Comparison of ENCODE assay signal across 11 cellular contexts in genomic region chr11:64644348-64645242, GRCh38. TPM values are rescaled to one million over a fixed set of nuclear protein-coding genes. Genes with fewer than 3 reads are reported as not detected.
DNase-seq lines count a peak whose midpoint lies in the region; ATAC-seq and TF ChIP-seq lines count a peak whose summit lies in the region.
"Had no signal": no experiment of that assay in that cellular context is flagged by ENCODE, and none has a peak within 500 bp of the region (broad histone marks: within the 10 kb centered on the region; RNA-seq: fewer than 3 reads in every experiment).

No MANE protein-coding gene starts in this region.

- no peak overlapping the region for H3K18ac ChIP-seq in mesendoderm (ENCODE audit: low read length)
- H3K18ac ChIP-seq in trophoblast cell (ENCODE audit: low read length) = no peak overlapping the region

- H4K91ac ChIP-seq in trophoblast cell (ENCODE audit: low read depth, low read length) = no peak overlapping the region

- POLR2A ChIA-PET in HEK293 (lab: Yijun Ruan, JAX) = interaction anchor here (0.6 kb wide), 1 partner anchor 290 kb away, joined by 3 read pairs; no protein-coding TSS in a partner anchor

- no peak overlapping the region for H2BK120ac ChIP-seq in mesendoderm (ENCODE audit: low read depth, low read length)
- no peak overlapping the region for H2BK120ac ChIP-seq in trophoblast cell (ENCODE audit: insufficient read depth, low read length, poor library complexity)

- no peak overlapping the region for H3K4me3 ChIP-seq in HEK293 (ENCODE audit: low read depth, low read length)
- H3K4me3 ChIP-seq in WERI-Rb-1 (ENCODE audit: low read depth, low read length) = no peak overlapping the region
- no peak overlapping the region for H3K4me3 ChIP-seq in mesendoderm (ENCODE audit: low read length)
- no peak overlapping the region for H3K4me3 ChIP-seq in trophoblast cell (ENCODE audit: low read depth, low read length)
- no peak overlapping the region for H3K4me3 ChIP-seq in lower lobe of right lung
- H3K4me3 ChIP-seq: body of pancreas had no signal

- H4K5ac ChIP-seq in mesendoderm (ENCODE audit: low read length) = no peak overlapping the region

- intact Hi-C loops in lower lobe of right lung (cut with DNase I) = no loop called here

- H2AK5ac ChIP-seq in mesendoderm (ENCODE audit: low read length) (no peak overlapping the region), trophoblast cell (ENCODE audit: low read length) (no peak overlapping the region)

- no peak overlapping the region for H2AFZ ChIP-seq in trophoblast cell (ENCODE audit: insufficient read depth, low read length, poor library complexity)

- no peak overlapping the region for H4K12ac ChIP-seq in trophoblast cell (ENCODE audit: low read depth, low read length)

- H3K4me2 ChIP-seq in mesendoderm (ENCODE audit: low read length) (no peak overlapping the region), trophoblast cell (ENCODE audit: low read length) (no peak overlapping the region)

- H4K8ac ChIP-seq in mesendoderm (ENCODE audit: low read depth, low read length) = no peak overlapping the region
- H4K8ac ChIP-seq in trophoblast cell (ENCODE audit: low read depth, low read length) = no peak overlapping the region

- H3K79me2 ChIP-seq in mesendoderm (ENCODE audit: control insufficient read depth, insufficient read depth, low read length) = no peaks in the 10 kb centered on the region
- H3K79me2 ChIP-seq in trophoblast cell (ENCODE audit: control insufficient read depth, insufficient read depth, low read length, poor library complexity) = no peaks in the 10 kb centered on the region

- H3K23ac ChIP-seq in mesendoderm (ENCODE audit: low read length) (no peak overlapping the region), trophoblast cell (ENCODE audit: low read length) (no peak overlapping the region)

- no peak overlapping the region for H2BK12ac ChIP-seq in trophoblast cell (ENCODE audit: low read length)

- H3K4me1 ChIP-seq in HEK293 (ENCODE audit: control insufficient read depth, insufficient read depth, low read length) = no peaks in the 10 kb centered on the region
- H3K4me1 ChIP-seq in mesendoderm (ENCODE audit: control insufficient read depth, low read depth, low read length) = peaks cover 3% of the 10 kb centered on the region
- peaks cover 0 to 2% of the 10 kb centered on the region in 2 experiments for H3K4me1 ChIP-seq in trophoblast cell (ENCODE audit: control insufficient read depth in 1 of 2, insufficient read depth in 2 of 2, low read length in 2 of 2)
- no peaks in the 10 kb centered on the region for H3K4me1 ChIP-seq in lower lobe of right lung

- ATAC-seq in lower lobe of right lung = no peak
- ATAC-seq: body of pancreas had no signal

- H2BK15ac ChIP-seq in mesendoderm (replicated peaks; ENCODE audit: low read depth) = no peak overlapping the region

- no peak overlapping the region for H3K14ac ChIP-seq in trophoblast cell (ENCODE audit: low read length)

- no peaks in the 10 kb centered on the region for H3K27me3 ChIP-seq in WERI-Rb-1 (ENCODE audit: insufficient read depth, low read depth, severe bottlenecking)
- peaks cover 33% of the 10 kb centered on the region for H3K27me3 ChIP-seq in mesendoderm (ENCODE audit: insufficient read depth, low read length, poor library complexity)
- H3K27me3 ChIP-seq in trophoblast cell (ENCODE audit: insufficient read depth, low read length) = peaks cover 48% of the 10 kb centered on the region
- H3K27me3 ChIP-seq in lower lobe of right lung (ENCODE audit: low read depth) = peaks cover 51% of the 10 kb centered on the region

- H3K4ac ChIP-seq in mesendoderm (ENCODE audit: low read depth, low read length) (no peak overlapping the region), trophoblast cell (ENCODE audit: low read depth, low read length) (no peak overlapping the region)

- H3K9ac ChIP-seq in mesendoderm (ENCODE audit: low read length) (no peak overlapping the region), trophoblast cell (ENCODE audit: low read length) (no peak overlapping the region)

- H2BK5ac ChIP-seq in mesendoderm (ENCODE audit: low read length) = no peak overlapping the region
- H2BK5ac ChIP-seq in trophoblast cell (ENCODE audit: low read depth, low read length, poor library complexity) = no peak overlapping the region

- peak; percentile 53 for DNase-seq in ELF-1 (ENCODE audit: low read depth, low spot score)
- DNase-seq in WERI-Rb-1 = peak; percentile 52
- DNase-seq in mesendoderm = peak; percentile 70
- no peak for DNase-seq in NCI-H2107 (lab: John Stamatoyannopoulos, UW)
- DNase-seq in trophoblast cell = no peak
- no peak for DNase-seq in lower lobe of right lung
- DNase-seq: activated CD4-positive, alpha-beta T cell treated with anti-CD3 and anti-CD28 coated beads, Interleukin-2, amount 50 U/mL, for 4 hours; body of pancreas; naive thymus-derived CD8-positive, alpha-beta T cell had no signal

- H3K79me1 ChIP-seq in mesendoderm (ENCODE audit: low read length) (no peaks in the 10 kb centered on the region), trophoblast cell (ENCODE audit: low read length) (no peaks in the 10 kb centered on the region)

- WGBS in mesendoderm (ENCODE audit: extremely low coverage, insufficient coverage, low lambda C conversion rate) = no CpG with 5 or more reads among the region's 14 CpGs
- no CpG with 5 or more reads among the region's 14 CpGs for WGBS in trophoblast cell (ENCODE audit: extremely low coverage, insufficient coverage, insufficient read length)

- H3K27ac ChIP-seq in HEK293 (ENCODE audit: extremely low read depth, low read depth, low read length) (no peak overlapping the region), WERI-Rb-1 (no peak overlapping the region), mesendoderm (ENCODE audit: low read depth, low read length) (no peak overlapping the region), trophoblast cell (ENCODE audit: low read depth, low read length) (no peak overlapping the region), lower lobe of right lung (no peak overlapping the region)
- H3K27ac ChIP-seq: body of pancreas had no signal

- H3K36me3 ChIP-seq in HEK293 (ENCODE audit: control insufficient read depth in 2 of 2, insufficient read depth in 1 of 2, low read length in 2 of 2) (no peaks in the 10 kb centered on the region), WERI-Rb-1 (no peaks in the 10 kb centered on the region), mesendoderm (ENCODE audit: control insufficient read depth, insufficient read depth, low read length) (no peaks in the 10 kb centered on the region), trophoblast cell (ENCODE audit: control insufficient read depth in 1 of 2, insufficient read depth in 2 of 2, low read length in 2 of 2) (no peaks in the 10 kb centered on the region), lower lobe of right lung (no peaks in the 10 kb centered on the region)

- H3K56ac ChIP-seq in mesendoderm (ENCODE audit: low read length) = no peak overlapping the region

- H3K9me3 ChIP-seq in HEK293 (ENCODE audit: control insufficient read depth, insufficient read depth, low read depth, low read length) = no peaks in the 10 kb centered on the region
- no peaks in the 10 kb centered on the region for H3K9me3 ChIP-seq in WERI-Rb-1 (ENCODE audit: severe bottlenecking)
- H3K9me3 ChIP-seq in trophoblast cell (ENCODE audit: insufficient read depth, low read depth, low read length) = peaks cover 9% of the 10 kb centered on the region
- no peaks in the 10 kb centered on the region for H3K9me3 ChIP-seq in lower lobe of right lung
- H3K9me3 ChIP-seq: body of pancreas had no signal

- CTCF ChIA-PET in HEK293 (lab: Yijun Ruan, JAX) = interaction anchor here (0.6 to 2.6 kb wide), 10 partner anchors 8 to 486 kb away, joined by 3 to 16 read pairs (median 4); no protein-coding TSS in a partner anchor

- TF ChIP-seq CTCF in HEK293 (tag by site-specific recombination; IDR thresholded peaks at IDR 0.05) (no peak), WERI-Rb-1 (IDR thresholded peaks at IDR 0.05; ENCODE audit: low read depth, low read length) (peak; percentile 54), lower lobe of right lung (IDR thresholded peaks at IDR 0.05) (no peak)

TF ChIP-seq in HEK293, 187 proteins besides CTCF, POLR2A, EP300 and RAD21:
- TF ChIP-seq ZNF398 (tag by site-specific recombination; IDR thresholded peaks at IDR 0.05) (0 out of 2 replicates have a peak, but pooled peaks have one; percentile 15), ZNF701 (tag by site-specific recombination; IDR thresholded peaks at IDR 0.05) (no peak), SCRT2 (tag by site-specific recombination; IDR thresholded peaks at IDR 0.05) (peak; percentile 57; the same call in 1 of the 2 replicates)

RNA-seq across cellular contexts. Expression of gene SLC22A12, which starts 53.6 kb away (rescaled TPM):
- polyA plus RNA-seq in mesendoderm (2013, experiment 1 of 2) = not detected
- not detected for polyA plus RNA-seq in mesendoderm (2013, experiment 2 of 2)
- not detected in 2 replicates for polyA plus RNA-seq in trophoblast cell (2013)
- total RNA-seq in lower lobe of right lung = not detected
- total RNA-seq: body of pancreas; glomerular endothelial cell; naive thymus-derived CD8-positive, alpha-beta T cell had no signal
- polyA plus RNA-seq: naive thymus-derived CD8-positive, alpha-beta T cell had no signal

Comparison
In these comparisons a context has a peak if more than half of its experiments do, and no peak if none do; other contexts are left out.
1. DNase-seq: peak in ELF-1 (single experiment), WERI-Rb-1 (single experiment) and mesendoderm (single experiment); none in NCI-H2107 (single experiment), trophoblast cell (0 of 2) and lower lobe of right lung (single experiment).